11 cellular contexts compared by ENCODE assay signal in genomic region chr9:93287189-93287552, GRCh38.
"Had no signal": no experiment of that assay in that cellular context is flagged by ENCODE, and none has a peak within 500 bp of the region (broad histone marks: within the 10 kb centered on the region; RNA-seq: fewer than 3 reads in every experiment).

No MANE protein-coding gene starts in this region.

- H3K4me3 ChIP-seq: adrenal gland, hepatocyte, neural progenitor cell, thyroid gland, vagina had no signal

- H3K27ac ChIP-seq: adrenal gland, hepatocyte, neural progenitor cell, thyroid gland, vagina had no signal

- DNase-seq: activated CD4-positive, alpha-beta memory T cell treated with anti-CD3 and anti-CD28 coated beads, Interleukin-2, amount 10 ng/mL, durations not matched to agents 7 days and 5 days; activated naive CD4-positive, alpha-beta T cell treated with anti-CD3 and anti-CD28 coated beads, Interleukin-2, amount 10 ng/mL, durations not matched to agents 7 days and 5 days; adrenal gland; central memory CD4-positive, alpha-beta T cell; effector memory CD4-positive, alpha-beta T cell; left ventricle myocardium superior; mesendoderm; thyroid gland had no signal
